27 cellular contexts compared by ENCODE assay signal in the genomic region with DNA sequence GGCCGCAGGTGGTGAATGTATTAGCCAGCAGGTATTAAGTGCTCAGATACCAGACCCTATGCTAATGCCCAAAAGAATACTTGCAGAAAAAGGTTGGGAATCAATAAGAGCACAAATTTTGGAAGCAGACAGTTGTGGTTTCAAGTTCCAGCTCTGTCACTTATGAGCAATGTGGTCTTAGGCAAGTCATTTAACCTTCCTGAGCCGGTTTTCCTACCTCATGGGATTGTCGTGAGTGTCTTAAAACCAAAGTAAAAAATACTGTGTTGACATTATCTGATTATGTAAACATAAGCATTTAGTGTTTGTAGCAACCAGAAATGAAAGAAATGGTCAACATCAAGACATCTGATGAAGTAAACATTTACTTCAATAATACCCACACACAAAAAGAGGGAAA.
"Had no signal": no experiment of that assay in that cellular context is flagged by ENCODE, and none has a peak within 500 bp of the region (broad histone marks: within the 10 kb centered on the region; RNA-seq: fewer than 3 reads in every experiment).

No MANE protein-coding gene starts in this region.

- H3K27me3 ChIP-seq: neural progenitor cell, neutrophil, right atrium auricular region, right lobe of liver, tibial nerve, upper lobe of left lung, vagina had no signal

- DNase-seq: hypothalamus; immature natural killer cell; kidney; left colon; left ventricle myocardium inferior; mesendoderm; naive B cell; natural killer cell; nephron progenitor cell; occipital lobe; right lobe of liver; stimulated activated CD4-positive, alpha-beta T cell treated with anti-CD3 and anti-CD28 coated beads, Interleukin-1b, Interleukin-23, amount 100 ng/mL, for 48 hours; stimulated activated CD4-positive, alpha-beta T cell treated with anti-CD3 and anti-CD28 coated beads, Interleukin-2, amount 100 ng/mL, for 48 hours; stimulated activated CD4-positive, alpha-beta T cell treated with anti-CD3 and anti-CD28 coated beads, Interleukin-4, amount 100 ng/mL, for 4 hours; stimulated activated CD8-positive, alpha-beta memory T cell treated with anti-CD3 and anti-CD28 coated beads, Interleukin-4, amount 100 ng/mL, for 48 hours; stimulated activated naive CD4-positive, alpha-beta T cell treated with Interleukin-2 at 50 U/mL for 16 hours; stimulated activated naive CD8-positive, alpha-beta T cell treated with anti-CD3 and anti-CD28 coated beads, Interleukin-15, amount 100 ng/mL, for 72 hours; substantia nigra; upper lobe of left lung had no signal

- FAIRE-seq: kidney had no signal

- H3K4me3 ChIP-seq: left ventricle myocardium inferior, lung, neural progenitor cell, right atrium auricular region, right lobe of liver, smooth muscle cell, tibial nerve, upper lobe of left lung, vagina had no signal

- ATAC-seq: left colon; natural killer cell; right lobe of liver; stimulated activated memory B cell treated with anti-CD40 and anti-IgM and Interleukin-4, amounts not matched to agents 10 μg/mL and 1 μg/mL and 100 μg/mL, for 72 hours; stimulated activated naive CD8-positive, alpha-beta T cell treated with anti-CD3 and anti-CD28 coated beads, Interleukin-15, amount 100 ng/mL, for 72 hours had no signal

- H3K27ac ChIP-seq: left ventricle myocardium inferior, neural progenitor cell, neutrophil, right atrium auricular region, right lobe of liver, tibial nerve, upper lobe of left lung, vagina had no signal

- H3K4me1 ChIP-seq: left ventricle myocardium inferior, neural progenitor cell, right atrium auricular region, right lobe of liver, tibial nerve, upper lobe of left lung, vagina had no signal

- H3K9me3 ChIP-seq: left ventricle myocardium inferior, neutrophil, right atrium auricular region, right lobe of liver, tibial nerve, upper lobe of left lung, vagina had no signal

- H3K36me3 ChIP-seq: left ventricle myocardium inferior, neural progenitor cell, neutrophil, right atrium auricular region, right lobe of liver, tibial nerve, upper lobe of left lung, vagina had no signal
